8 cellular contexts compared by ENCODE assay signal in the genomic region with DNA sequence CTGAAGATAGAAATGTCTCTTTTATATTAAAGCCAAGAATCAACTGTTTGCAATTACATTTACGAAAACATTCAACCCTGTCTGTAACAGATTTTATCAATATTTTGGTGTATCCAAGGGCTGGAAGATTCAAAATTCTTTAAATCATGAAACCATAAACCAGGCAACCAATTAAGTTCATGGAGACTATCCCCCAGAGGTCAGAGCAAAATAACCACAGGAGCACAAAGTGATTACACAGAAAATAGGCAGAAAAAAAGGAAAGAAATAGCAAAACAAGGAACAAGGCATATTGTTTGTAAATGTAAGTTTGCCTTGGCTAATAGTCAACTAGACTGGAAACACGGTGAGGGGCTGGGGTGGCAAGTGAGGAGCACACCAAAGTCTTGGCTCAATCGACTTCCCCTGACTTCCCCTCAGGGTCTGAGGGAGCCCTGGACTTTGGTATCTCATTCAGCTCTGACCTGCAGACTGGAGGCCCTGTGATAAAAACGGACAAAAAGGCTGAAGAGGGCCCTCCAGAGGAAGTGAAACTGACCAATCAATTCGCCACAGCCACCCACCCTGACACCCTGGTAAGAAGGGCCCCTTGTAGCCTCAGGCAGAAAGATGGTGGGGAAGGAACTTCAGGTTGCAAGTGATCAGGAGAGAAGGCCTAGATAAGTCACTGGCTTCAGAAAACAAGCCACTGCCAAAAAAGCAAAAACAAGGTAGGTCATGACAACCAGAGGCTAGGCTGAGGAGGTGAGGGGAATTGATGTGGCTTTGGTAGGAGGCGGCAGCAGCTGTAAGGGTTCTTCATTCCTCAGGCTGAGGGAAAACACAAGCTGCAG. TPM values are rescaled to one million over a fixed set of nuclear protein-coding genes. Genes with fewer than 3 reads are reported as not detected.
DNase-seq lines count a peak whose midpoint lies in the region; ATAC-seq, FAIRE-seq and TF ChIP-seq lines count a peak whose summit lies in the region.

No MANE protein-coding gene starts in this region.

- DNase-seq in GM12891 (ENCODE audit: insufficient read length, low spot score) (peak; percentile 42), T-cell (peak; percentile 9 to 72 (median 47)), breast epithelium (ENCODE audit: low spot score in 2 of 2) (no peak), HepG2 (ENCODE audit: low spot score) (peak; percentile 78), middle frontal gyrus (ENCODE audit: extremely low spot score, low spot score) (no peak), amniotic stem cell (lab: John Stamatoyannopoulos, UW) (no peak)
- peak; percentile 31 to 54 for DNase-seq in stimulated activated naive CD8-positive, alpha-beta T cell treated with anti-CD3 and anti-CD28 coated beads, Interleukin-15, amount 100 ng/mL, for 72 hours

- no peak for TF ChIP-seq EP300 in HepG2 (IDR thresholded peaks at IDR 0.05; ENCODE audit: low read depth in 2 of 2, low read length in 2 of 2)
- 0 out of 2 replicates have a peak, but pooled peaks have one; percentile 10 for TF ChIP-seq EP300 in HepG2 (CRISPR knock-in tag; IDR thresholded peaks at IDR 0.05; ENCODE audit: borderline replicate concordance)

- H3K4me1 ChIP-seq in breast epithelium (peaks cover 0 to 22% of the 10 kb centered on the region in 2 donors), HepG2 (ENCODE audit: insufficient read depth, low read length) (peaks cover 74% of the 10 kb centered on the region)

- H3K4me3 ChIP-seq in breast epithelium (peak overlapping the region; percentile 83 to 98 (median 92)), HepG2 (replicated peaks in 1 of 3; ENCODE audit: insufficient read depth in 1 of 3, low read depth in 2 of 3, low read length in 3 of 3) (peak overlapping the region; percentile 79 to 89 (median 87))

- H3K27me3 ChIP-seq in breast epithelium (no peaks in the 10 kb centered on the region), HepG2 (ENCODE audit: control insufficient read depth in 1 of 2, insufficient read depth in 2 of 2, low read length in 2 of 2) (no peaks in the 10 kb centered on the region; a peak in 1 of 5 replicates)

- H3K36me3 Mint-ChIP-seq in T-cell, result peaks cover 9% of the 10 kb centered on the region

- in situ Hi-C loops in HepG2 (cut with HindIII; ENCODE audit: extremely low pct_ligation_motif_present, low pct_unique_long_range_greater_than_20kb), result loop anchor here (5.0 to 10.0 kb wide), 2 partner anchors 214 to 302 kb away; a partner anchor contains a TSS

- peak; percentile 22; the same call in 1 of the 2 replicates for TF ChIP-seq RAD21 in HepG2 (CRISPR knock-in tag; IDR thresholded peaks at IDR 0.05)

- H3K4me2 ChIP-seq in HepG2 (ENCODE audit: low read depth, low read length), result peak overlapping the region; percentile 91

- peaks cover 0 to 5% (median 5%) of the 10 kb centered on the region in 3 donors for H3K9me3 Mint-ChIP-seq in T-cell
- H3K9me3 Mint-ChIP-seq in stimulated activated naive CD8-positive, alpha-beta T cell treated with anti-CD3 and anti-CD28 coated beads, Interleukin-15, amount 100 ng/mL, for 72 hours, result peaks cover 9 to 10% of the 10 kb centered on the region in 2 donors

- peak; percentile 31; the same call in 1 of the 2 replicates for TF ChIP-seq POLR2A in GM12891 (IDR thresholded peaks at IDR 0.05; ENCODE audit: low read depth, low read length)
- no peak for TF ChIP-seq POLR2A in breast epithelium (IDR thresholded peaks at IDR 0.05)
- TF ChIP-seq POLR2A in HepG2 (IDR thresholded peaks at IDR 0.05; ENCODE audit: insufficient read depth in 1 of 2, low read depth in 2 of 2, low read length in 2 of 2), result peak; percentile 40 to 70; a peak in 3 of 4 replicates

- H3K27ac ChIP-seq in breast epithelium (peak overlapping the region; percentile 99), HepG2 (ENCODE audit: extremely low read length, insufficient read depth, low read length) (peak overlapping the region; percentile 80)

- TF ChIP-seq CTCF in breast epithelium (IDR thresholded peaks at IDR 0.05), result no peak
- peak; percentile 87 for TF ChIP-seq CTCF in HepG2 (CRISPR knock-in tag; IDR thresholded peaks at IDR 0.05)

- 18% methylated on average over 6 of the region's 6 CpGs for whole genome bisulfite sequencing in HepG2 (ENCODE audit: low lambda C conversion rate)

- POLR2A ChIA-PET in T-cell (lab: Charles Lee), result interaction anchor here (0.5 to 2.6 kb wide), 19 partner anchors 8 to 308 kb away, joined by 3 to 13 read pairs (median 3); a partner anchor contains a TSS
- POLR2A ChIA-PET in HepG2 (lab: Yijun Ruan, JAX), result interaction anchor here (0.9 to 5.8 kb wide), 12 partner anchors 19 to 305 kb away, joined by 3 to 69 read pairs (median 8); a partner anchor contains a TSS

- peaks cover 67 to 79% (median 75%) of the 10 kb centered on the region in 3 donors for H3K4me1 Mint-ChIP-seq in T-cell
- H3K4me1 Mint-ChIP-seq in stimulated activated naive CD8-positive, alpha-beta T cell treated with anti-CD3 and anti-CD28 coated beads, Interleukin-15, amount 100 ng/mL, for 72 hours, result peaks cover 74% of the 10 kb centered on the region

- BruUV-seq in HepG2 (replicated peaks; lab: Mats Ljungman, UMichigan), result TSS peak; percentile 50

- H3K9me3 ChIP-seq in breast epithelium, result no peaks in the 10 kb centered on the region
- no peaks in the 10 kb centered on the region for H3K9me3 ChIP-seq in HepG2 (ENCODE audit: low read length)

- intact Hi-C loops in breast epithelium (cut with DNase I; ENCODE audit: low total_unique reads), result no loop called here
- intact Hi-C loops in HepG2 (cut with micrococcal nuclease; ENCODE audit: unreplicated experiment), result loop anchor here (2.0 to 5.0 kb wide), 2 partner anchors 74 to 168 kb away; no protein-coding TSS in a partner anchor

- CTCF ChIA-PET in T-cell (lab: Charles Lee), result interaction anchor here (0.5 to 0.9 kb wide), 3 partner anchors 165 to 216 kb away, joined by 3 read pairs; no protein-coding TSS in a partner anchor
- CTCF ChIA-PET in HepG2 (lab: Yijun Ruan, JAX; ENCODE audit: low intra/inter-chr PET ratio, low total read pairs), result no interaction called here

- H3K27me3 Mint-ChIP-seq in T-cell, result no peaks in the 10 kb centered on the region
- no peaks in the 10 kb centered on the region for H3K27me3 Mint-ChIP-seq in stimulated activated naive CD8-positive, alpha-beta T cell treated with anti-CD3 and anti-CD28 coated beads, Interleukin-15, amount 100 ng/mL, for 72 hours

- H4K20me1 ChIP-seq in HepG2 (ENCODE audit: insufficient read depth, low read length), result peaks cover 49% of the 10 kb centered on the region

- H3K79me2 ChIP-seq in HepG2 (ENCODE audit: insufficient read depth, low read length), result peaks cover 65% of the 10 kb centered on the region

- H3K36me3 ChIP-seq in breast epithelium (no peaks in the 10 kb centered on the region), HepG2 (replicated peaks in 1 of 2; ENCODE audit: control insufficient read depth in 1 of 2, insufficient read depth in 2 of 2, low read length in 2 of 2) (0 out of 5 replicates have a peak, but pooled peaks cover 0 to 1% of the 10 kb centered on the region in 2 experiments)

- peak; percentile 83 for FAIRE-seq in GM12891 (lab: Jason Lieb, UNC)
- FAIRE-seq in HepG2 (lab: Jason Lieb, UNC), result peak; percentile 68

- peak overlapping the region; percentile 86 to 98 (median 95) for H3K4me3 Mint-ChIP-seq in T-cell
- H3K4me3 Mint-ChIP-seq in stimulated activated naive CD8-positive, alpha-beta T cell treated with anti-CD3 and anti-CD28 coated beads, Interleukin-15, amount 100 ng/mL, for 72 hours, result peak overlapping the region; percentile 92 to 97

- ATAC-seq in HG03103 (IDR thresholded peaks at IDR 0.05; ENCODE audit: low read depth, unreplicated experiment), result peak; percentile 37
- ATAC-seq in T-cell (replicated peaks in 1 of 4), result peak; percentile 33 to 52 (median 48)
- peak; percentile 70 for ATAC-seq in HepG2
- ATAC-seq in stimulated activated naive CD8-positive, alpha-beta T cell treated with anti-CD3 and anti-CD28 coated beads, Interleukin-15, amount 100 ng/mL, for 72 hours, result peak; percentile 32

- peak overlapping the region; percentile 88 for H3K9ac ChIP-seq in HepG2 (ENCODE audit: insufficient read depth, low read depth, low read length)

- no peak overlapping the region for H2AFZ ChIP-seq in HepG2 (ENCODE audit: low read length)

- peak overlapping the region; percentile 95 to 98 for H3K27ac Mint-ChIP-seq in T-cell
- peak overlapping the region; percentile 9 to 91 for H3K27ac Mint-ChIP-seq in stimulated activated naive CD8-positive, alpha-beta T cell treated with anti-CD3 and anti-CD28 coated beads, Interleukin-15, amount 100 ng/mL, for 72 hours

RNA-seq across cellular contexts. Expression of a gene that starts 1.9 kb away (rescaled TPM):
- 10.8 TPM for polyA plus RNA-seq in GM12891 (2012; ENCODE audit: low read depth, missing spikeins)
- total RNA-seq in T-cell (10 to 100 TPM; 56.3 to 78.0 (median 63.8) TPM), breast epithelium (100 to 1,000 TPM in 1 of 3 donors, 10 to 100 TPM in 2; 26.9 to 110 (median 57.0) TPM), HepG2 (2016; rRNA removed; fragmentation: Illumina TruSeq; extraction: Trizol) (9.8 and 11.3 TPM in 2 replicates)
- total RNA-seq in HepG2 (2016; cell fraction: cytosol; rRNA removed; fragmentation: Illumina TruSeq; extraction: Trizol; ENCODE audit: low read depth), result 6.0 and 6.1 TPM in 2 replicates
- total RNA-seq in HepG2 (2016; cell fraction: insoluble cytoplasmic fraction; rRNA removed; fragmentation: Illumina TruSeq; extraction: Trizol), result 9.5 and 11.9 TPM in 2 replicates
- total RNA-seq in HepG2 (2016; cell fraction: membrane; rRNA removed; fragmentation: Illumina TruSeq; extraction: Trizol), result 9.6 and 12.4 TPM in 2 replicates
- total RNA-seq in HepG2 (2016; cell fraction: nucleus; rRNA removed; fragmentation: Illumina TruSeq; extraction: Trizol), result 23.0 and 23.2 TPM in 2 replicates
- 5.7 and 8.0 TPM in 2 replicates for polyA plus RNA-seq in HepG2 (2011; rRNA removed)
- polyA plus RNA-seq in HepG2 (2011; cell fraction: cytosol; rRNA removed), result 4.5 and 4.9 TPM in 2 replicates
- polyA plus RNA-seq in HepG2 (2011; cell fraction: nucleus; rRNA removed), result 27.4 and 30.5 TPM in 2 replicates
- polyA plus RNA-seq in HepG2 (2012), result 16.2 and 16.5 TPM in 2 replicates
- 2.3 and 2.6 TPM in 2 replicates for polyA plus RNA-seq in HepG2 (2016; cell fraction: cytosol; fragmentation: Illumina TruSeq; extraction: Trizol; ENCODE audit: low read depth)
- 8.4 and 11.2 TPM in 2 replicates for polyA plus RNA-seq in HepG2 (2016; cell fraction: insoluble cytoplasmic fraction; fragmentation: Illumina TruSeq; extraction: Trizol; ENCODE audit: low read depth)
- polyA plus RNA-seq in HepG2 (2016; cell fraction: membrane; fragmentation: Illumina TruSeq; extraction: Trizol; ENCODE audit: low read depth), result 4.2 and 5.0 TPM in 2 replicates
- polyA plus RNA-seq in HepG2 (2016; cell fraction: nucleus; fragmentation: Illumina TruSeq; extraction: Trizol; ENCODE audit: insufficient read depth, low read depth), result 23.6 and 25.1 TPM in 2 replicates
- polyA minus RNA-seq in HepG2 (2011; rRNA and poly(A)+ RNA removed; ENCODE audit: low replicate concordance), result 13.9 and 17.8 TPM in 2 replicates
- 5.2 and 6.9 TPM in 2 replicates for polyA minus RNA-seq in HepG2 (2011; cell fraction: cytosol; rRNA and poly(A)+ RNA removed)
- 37.6 and 53.8 TPM in 2 replicates for polyA minus RNA-seq in HepG2 (2011; cell fraction: nucleus; rRNA and poly(A)+ RNA removed)

RNA-seq across cellular contexts. Expression of a gene that starts 47.7 kb away (rescaled TPM):
- polyA plus RNA-seq in GM12891 (2012; ENCODE audit: low read depth, missing spikeins), result 9.2 TPM
- 10 to 100 TPM; 44.1 to 55.9 (median 55.6) TPM for total RNA-seq in T-cell
- 10 to 100 TPM; 76.8 to 92.2 (median 86.2) TPM for total RNA-seq in breast epithelium
- total RNA-seq in HepG2 (2016; rRNA removed; fragmentation: Illumina TruSeq; extraction: Trizol), result 104 and 178 TPM in 2 replicates
- total RNA-seq in HepG2 (2016; cell fraction: cytosol; rRNA removed; fragmentation: Illumina TruSeq; extraction: Trizol; ENCODE audit: low read depth), result 34.4 and 37.3 TPM in 2 replicates
- total RNA-seq in HepG2 (2016; cell fraction: insoluble cytoplasmic fraction; rRNA removed; fragmentation: Illumina TruSeq; extraction: Trizol), result 107 and 164 TPM in 2 replicates
- 37.1 and 43.1 TPM in 2 replicates for total RNA-seq in HepG2 (2016; cell fraction: membrane; rRNA removed; fragmentation: Illumina TruSeq; extraction: Trizol)
- 42.3 and 46.9 TPM in 2 replicates for total RNA-seq in HepG2 (2016; cell fraction: nucleus; rRNA removed; fragmentation: Illumina TruSeq; extraction: Trizol)
- polyA plus RNA-seq in HepG2 (2011; rRNA removed), result 27.0 and 28.8 TPM in 2 replicates
- 21.8 and 24.3 TPM in 2 replicates for polyA plus RNA-seq in HepG2 (2011; cell fraction: cytosol; rRNA removed)
- polyA plus RNA-seq in HepG2 (2011; cell fraction: nucleus; rRNA removed), result 15.1 and 15.4 TPM in 2 replicates
- 23.9 and 26.9 TPM in 2 replicates for polyA plus RNA-seq in HepG2 (2012)
- 2.7 and 3.0 TPM in 2 replicates for polyA plus RNA-seq in HepG2 (2016; cell fraction: cytosol; fragmentation: Illumina TruSeq; extraction: Trizol; ENCODE audit: low read depth)
- 70.7 and 75.2 TPM in 2 replicates for polyA plus RNA-seq in HepG2 (2016; cell fraction: insoluble cytoplasmic fraction; fragmentation: Illumina TruSeq; extraction: Trizol; ENCODE audit: low read depth)
- polyA plus RNA-seq in HepG2 (2016; cell fraction: membrane; fragmentation: Illumina TruSeq; extraction: Trizol; ENCODE audit: low read depth), result 12.5 and 14.8 TPM in 2 replicates
- polyA plus RNA-seq in HepG2 (2016; cell fraction: nucleus; fragmentation: Illumina TruSeq; extraction: Trizol; ENCODE audit: insufficient read depth, low read depth), result 26.9 and 30.3 TPM in 2 replicates
- 84.0 and 119 TPM in 2 replicates for polyA minus RNA-seq in HepG2 (2011; rRNA and poly(A)+ RNA removed; ENCODE audit: low replicate concordance)
- 68.8 and 69.8 TPM in 2 replicates for polyA minus RNA-seq in HepG2 (2011; cell fraction: cytosol; rRNA and poly(A)+ RNA removed)
- 42.0 and 56.1 TPM in 2 replicates for polyA minus RNA-seq in HepG2 (2011; cell fraction: nucleus; rRNA and poly(A)+ RNA removed)

Comparison
In these comparisons a context has a peak if more than half of its experiments do, and no peak if none do; other contexts are left out.
1. DNase-seq: peak in GM12891 (single experiment), T-cell (34 of 34), HepG2 (single experiment) and stimulated activated naive CD8-positive, alpha-beta T cell treated with anti-CD3 and anti-CD28 coated beads, Interleukin-15, amount 100 ng/mL, for 72 hours (2 of 2); none in breast epithelium (0 of 2), middle frontal gyrus (single experiment) and amniotic stem cell (single experiment).
2. Peak in every context shown above with its lines, with median percentiles within 50 percentile points of each other: ATAC-seq.